23 cellular contexts compared by ENCODE assay signal in genomic region chr1:159408862-159409400, GRCh38. TPM values are rescaled to one million over a fixed set of nuclear protein-coding genes. Genes with fewer than 3 reads are reported as not detected.
A peak's percentile ranks its signal among the peaks of the same experiment; 100 is the strongest.
DNase-seq lines count a peak whose midpoint lies in the region; ATAC-seq and TF ChIP-seq lines count a peak whose summit lies in the region.
"Had no signal": no experiment of that assay in that cellular context is flagged by ENCODE, and none has a peak within 500 bp of the region (broad histone marks: within the 10 kb centered on the region; RNA-seq: fewer than 3 reads in every experiment).

No MANE protein-coding gene starts in this region.

- 74% methylated on average over 6 of the region's 6 CpGs for WGBS in suprapubic skin

- H3K4me1 ChIP-seq in upper lobe of right lung, result no peaks in the 10 kb centered on the region
- no peaks in the 10 kb centered on the region for H3K4me1 ChIP-seq in suprapubic skin
- H3K4me1 ChIP-seq: BE2C had no signal

- H3K9me3 ChIP-seq in upper lobe of right lung (no peaks in the 10 kb centered on the region), suprapubic skin (no peaks in the 10 kb centered on the region)
- H3K9me3 ChIP-seq: BE2C had no signal

- no peak for TF ChIP-seq CTCF in upper lobe of right lung (IDR thresholded peaks at IDR 0.05)
- no peak for TF ChIP-seq CTCF in suprapubic skin (IDR thresholded peaks at IDR 0.05)

- no peaks in the 10 kb centered on the region for H3K36me3 ChIP-seq in upper lobe of right lung
- H3K36me3 ChIP-seq in suprapubic skin, result no peaks in the 10 kb centered on the region
- H3K36me3 ChIP-seq: BE2C had no signal

- TF ChIP-seq POLR2A in suprapubic skin (IDR thresholded peaks at IDR 0.05), result no peak

- H3K27ac ChIP-seq in upper lobe of right lung (no peak overlapping the region), suprapubic skin (no peak overlapping the region)

- no peak for TF ChIP-seq EP300 in suprapubic skin (IDR thresholded peaks at IDR 0.05)

- H3K27me3 ChIP-seq in upper lobe of right lung (no peaks in the 10 kb centered on the region), suprapubic skin (no peaks in the 10 kb centered on the region)
- H3K27me3 ChIP-seq: BE2C had no signal

- ATAC-seq in upper lobe of right lung (peak; percentile 41), GM21526 (IDR thresholded peaks at IDR 0.05; ENCODE audit: low FRiP score, unreplicated experiment) (no peak), GM18867 (IDR thresholded peaks at IDR 0.05; ENCODE audit: unreplicated experiment) (no peak)
- ATAC-seq: GM12878, K562 had no signal

- H3K4me3 ChIP-seq in upper lobe of right lung (no peak overlapping the region), suprapubic skin (no peak overlapping the region)
- H3K4me3 ChIP-seq: GM12878, K562 had no signal

- DNase-seq in NCI-H526 (lab: John Stamatoyannopoulos, UW) (peak; percentile 19 to 38), dermis blood vessel endothelial cell (peak; percentile 93), glomerular endothelial cell (ENCODE audit: extremely low read depth, low read depth, low spot score) (peak; percentile 96), upper lobe of right lung (no peak), suprapubic skin (ENCODE audit: low spot score in 2 of 2) (no peak)
- DNase-seq: ACHN; BE2C; C1 segment of cervical spinal cord; CD4-positive, CD25-positive, alpha-beta regulatory T cell; CD8-positive, alpha-beta memory T cell; COR-L47; DMS 273 treated with DMSO at 0.1 percent for 48 hours; DMS53; DND-41; EL; GOT3; H9; IMR-90 had no signal

- intact Hi-C loops in upper lobe of right lung (cut with DNase I), result no loop called here

RNA-seq across cellular contexts. Expression of gene OR10J4, which starts 23.1 kb away (rescaled TPM):
- total RNA-seq in dermis blood vessel endothelial cell (not detected in 2 replicates), glomerular endothelial cell (not detected in 2 replicates), upper lobe of right lung (not detected), suprapubic skin (not detected)
- total RNA-seq: CD4-positive, CD25-positive, alpha-beta regulatory T cell; CD8-positive, alpha-beta memory T cell; G401; GM12878; H9; IMR-90; K562 had no signal

RNA-seq across cellular contexts. Expression of gene OR10J1, which starts 30.6 kb away (rescaled TPM):
- total RNA-seq in dermis blood vessel endothelial cell (not detected in 2 replicates), glomerular endothelial cell (not detected in 2 replicates), upper lobe of right lung (not detected), suprapubic skin (not detected)
- total RNA-seq: CD4-positive, CD25-positive, alpha-beta regulatory T cell; CD8-positive, alpha-beta memory T cell; G401; GM12878; H9; IMR-90; K562 had no signal

Comparison
In these comparisons a context has a peak if more than half of its experiments do, and no peak if none do; other contexts are left out.
1. DNase-seq: peak in NCI-H526 (2 of 2), dermis blood vessel endothelial cell (single experiment) and glomerular endothelial cell (single experiment); none in upper lobe of right lung (single experiment) and suprapubic skin (0 of 2).